Comparison of ENCODE assay signal across 9 cellular contexts in the genomic region with DNA sequence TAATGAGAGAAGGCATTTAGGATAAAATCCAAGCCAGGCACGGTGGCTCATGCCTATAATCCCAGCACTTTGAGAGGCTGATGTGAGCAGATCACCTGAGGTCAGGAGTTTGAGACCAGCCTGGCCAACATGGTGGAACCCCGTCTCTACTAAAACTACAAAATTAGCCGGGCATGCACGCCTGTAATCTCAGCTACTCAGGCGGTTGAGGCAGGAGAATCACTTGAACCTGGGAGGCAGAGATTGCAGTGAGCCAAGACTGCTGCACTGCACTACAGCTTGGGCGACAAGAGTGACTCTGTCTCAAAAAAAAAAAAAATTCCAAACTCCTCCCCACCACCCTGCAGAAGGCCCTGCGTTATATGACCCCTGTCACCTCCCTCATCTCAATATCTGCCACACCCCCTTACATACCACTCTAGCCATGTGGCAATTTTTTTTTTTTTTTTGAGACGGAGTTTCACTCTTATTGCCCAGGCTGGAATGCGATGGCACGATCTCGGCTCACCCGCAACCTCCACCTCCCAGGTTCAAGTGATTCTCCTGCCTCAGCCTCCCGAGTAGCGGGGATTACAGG. TPM values are rescaled to one million over a fixed set of nuclear protein-coding genes. Genes with fewer than 3 reads are reported as not detected.
DNase-seq lines count a peak whose midpoint lies in the region; ATAC-seq and TF ChIP-seq lines count a peak whose summit lies in the region.
"Not testable (repeated sequence)": the region's sequence is repeated elsewhere in the genome, so short reads cannot be mapped to it uniquely, and the experiment has no call there.
"Had no signal": no experiment of that assay in that cellular context is flagged by ENCODE, and none has a peak within 500 bp of the region (broad histone marks: within the 10 kb centered on the region; RNA-seq: fewer than 3 reads in every experiment).

No MANE protein-coding gene starts in this region.

- not testable (repeated sequence) for ATAC-seq in WTC11; stimulated activated memory B cell treated with anti-CD40 and anti-IgM and Interleukin-4, amounts not matched to agents 10 μg/mL and 1 μg/mL and 100 μg/mL, for 72 hours

- not testable (repeated sequence) for TF ChIP-seq CTCF in CD14-positive monocyte (IDR thresholded peaks at IDR 0.05); RWPE1 (conservative IDR thresholded peaks at IDR 0.05; ENCODE audit: low read depth); WTC11 (IDR thresholded peaks at IDR 0.05)

- intact Hi-C loops in CD14-positive monocyte (cut with micrococcal nuclease), result not testable (repeated sequence)
- intact Hi-C loops in activated T-helper 2 cell treated with anti-CD3 and anti-CD28 coated beads, Interferon-gamma antibody, Interleukin-2, Interleukin-4, amounts not matched to agents 10 μg/mL and 5 μg/mL and 100 μg/mL, durations not matched to agents 14 hours and 24 hours and 36 hours (cut with micrococcal nuclease), result loop anchor here (10.0 kb wide), 1 partner anchor 85 kb away; a partner anchor contains a TSS

- H3K27ac ChIP-seq in RWPE1 (peak overlapping the region; percentile 96), epithelial cell of prostate (peak overlapping the region; percentile 90)

- H3K4me1 Mint-ChIP-seq in CD14-positive monocyte (peaks cover 51% of the 10 kb centered on the region), WTC11 (peaks cover 35% of the 10 kb centered on the region)
- peaks cover 42% of the 10 kb centered on the region for H3K4me1 Mint-ChIP-seq in activated T-helper 2 cell treated with anti-CD3 and anti-CD28 coated beads, Interferon-gamma antibody, Interleukin-2, Interleukin-4, amounts not matched to agents 10 μg/mL and 5 μg/mL and 100 μg/mL, durations not matched to agents 14 hours and 24 hours and 36 hours (ENCODE audit: low read depth)
- peaks cover 55% of the 10 kb centered on the region for H3K4me1 Mint-ChIP-seq in stimulated activated memory B cell treated with anti-CD40 and anti-IgM and Interleukin-4, amounts not matched to agents 10 μg/mL and 1 μg/mL and 100 μg/mL, for 72 hours

- CTCF ChIA-PET in RWPE1 (lab: Yijun Ruan, JAX), result interaction anchor here (0.6 to 0.7 kb wide), 2 partner anchors 80 to 192 kb away, joined by 3 to 7 read pairs; no protein-coding TSS in a partner anchor
- CTCF ChIA-PET in WTC11 (lab: Charles Lee), result interaction anchor here (0.7 to 3.3 kb wide), 5 partner anchors 12 to 103 kb away, joined by 3 to 52 read pairs (median 30); a partner anchor contains a TSS

- peak overlapping the region in 5 of 7 donors; percentile 50 to 100 (median 98) for H3K27ac Mint-ChIP-seq in CD14-positive monocyte
- not testable (repeated sequence) for H3K27ac Mint-ChIP-seq in WTC11
- peak overlapping the region; percentile 100 for H3K27ac Mint-ChIP-seq in activated T-helper 2 cell treated with anti-CD3 and anti-CD28 coated beads, Interferon-gamma antibody, Interleukin-2, Interleukin-4, amounts not matched to agents 10 μg/mL and 5 μg/mL and 100 μg/mL, durations not matched to agents 14 hours and 24 hours and 36 hours
- H3K27ac Mint-ChIP-seq in stimulated activated memory B cell treated with anti-CD40 and anti-IgM and Interleukin-4, amounts not matched to agents 10 μg/mL and 1 μg/mL and 100 μg/mL, for 72 hours, result peak overlapping the region; percentile 91

- H3K36me3 ChIP-seq in H7 (replicated peaks; ENCODE audit: control insufficient read depth, insufficient read depth, low read length), result not testable (repeated sequence)

- H3K27me3 Mint-ChIP-seq in CD14-positive monocyte (ENCODE audit: low read depth in 3 of 3), result peaks cover 16 to 26% (median 17%) of the 10 kb centered on the region in 3 donors
- not testable (repeated sequence) for H3K27me3 Mint-ChIP-seq in WTC11 (ENCODE audit: low read depth); activated T-helper 2 cell treated with anti-CD3 and anti-CD28 coated beads, Interferon-gamma antibody, Interleukin-2, Interleukin-4, amounts not matched to agents 10 μg/mL and 5 μg/mL and 100 μg/mL, durations not matched to agents 14 hours and 24 hours and 36 hours (ENCODE audit: low read depth); stimulated activated memory B cell treated with anti-CD40 and anti-IgM and Interleukin-4, amounts not matched to agents 10 μg/mL and 1 μg/mL and 100 μg/mL, for 72 hours

- H3K4me3 ChIP-seq in H7 (ENCODE audit: insufficient read depth, low read depth, low read length), result not testable (repeated sequence)

- not testable (repeated sequence) for H3K9me3 Mint-ChIP-seq in CD14-positive monocyte; WTC11; activated T-helper 2 cell treated with anti-CD3 and anti-CD28 coated beads, Interferon-gamma antibody, Interleukin-2, Interleukin-4, amounts not matched to agents 10 μg/mL and 5 μg/mL and 100 μg/mL, durations not matched to agents 14 hours and 24 hours and 36 hours; stimulated activated memory B cell treated with anti-CD40 and anti-IgM and Interleukin-4, amounts not matched to agents 10 μg/mL and 1 μg/mL and 100 μg/mL, for 72 hours

- DNase-seq in CD14-positive monocyte (ENCODE audit: low spot score); RWPE1 (ENCODE audit: low spot score); WTC11 (ENCODE audit: low spot score); activated T-helper 2 cell treated with anti-CD3 and anti-CD28 coated beads, Interferon-gamma antibody, Interleukin-2, Interleukin-4, amounts not matched to agents 10 μg/mL and 5 μg/mL and 100 μg/mL, durations not matched to agents 14 hours and 24 hours and 36 hours (ENCODE audit: low spot score); epithelial cell of prostate (ENCODE audit: low read depth, low spot score): not testable (repeated sequence)
- DNase-seq in H7 (peak; percentile 32), NCI-H2171 treated with DMSO at 0.1 percent for 48 hours (lab: John Stamatoyannopoulos, UW) (peak; percentile 9)

- H3K36me3 Mint-ChIP-seq in CD14-positive monocyte, result peaks cover 7 to 15% of the 10 kb centered on the region in 2 donors
- H3K36me3 Mint-ChIP-seq in WTC11; stimulated activated memory B cell treated with anti-CD40 and anti-IgM and Interleukin-4, amounts not matched to agents 10 μg/mL and 1 μg/mL and 100 μg/mL, for 72 hours: not testable (repeated sequence)
- H3K36me3 Mint-ChIP-seq in activated T-helper 2 cell treated with anti-CD3 and anti-CD28 coated beads, Interferon-gamma antibody, Interleukin-2, Interleukin-4, amounts not matched to agents 10 μg/mL and 5 μg/mL and 100 μg/mL, durations not matched to agents 14 hours and 24 hours and 36 hours (ENCODE audit: low read depth), result peaks cover 27% of the 10 kb centered on the region

- H3K27me3 ChIP-seq in H7 (ENCODE audit: control insufficient read depth, insufficient read depth, low read length), result not testable (repeated sequence)

- H3K4me3 Mint-ChIP-seq in CD14-positive monocyte; stimulated activated memory B cell treated with anti-CD40 and anti-IgM and Interleukin-4, amounts not matched to agents 10 μg/mL and 1 μg/mL and 100 μg/mL, for 72 hours: not testable (repeated sequence)
- peak overlapping the region; percentile 91; the same call in 1 of the 2 replicates for H3K4me3 Mint-ChIP-seq in WTC11
- peak overlapping the region; percentile 99 for H3K4me3 Mint-ChIP-seq in activated T-helper 2 cell treated with anti-CD3 and anti-CD28 coated beads, Interferon-gamma antibody, Interleukin-2, Interleukin-4, amounts not matched to agents 10 μg/mL and 5 μg/mL and 100 μg/mL, durations not matched to agents 14 hours and 24 hours and 36 hours (ENCODE audit: low read depth)

- POLR2A ChIA-PET in RWPE1 (lab: Yijun Ruan, JAX; ENCODE audit: low non-redundant PET), result not testable (repeated sequence)
- POLR2A ChIA-PET in WTC11 (lab: Charles Lee), result interaction anchor here (5.9 kb wide), 1 partner anchor 41 kb away, joined by 115 read pairs; a partner anchor contains a TSS

RNA-seq across cellular contexts. Expression of a gene that starts 4.8 kb away (rescaled TPM):
- polyA plus RNA-seq in CD14-positive monocyte, result 1 to 10 TPM; 6.8 to 8.2 TPM
- total RNA-seq in H7 (2014; rRNA removed; shearing (Covaris generic)), result 14.9 and 15.8 TPM in 2 replicates
- 16.8 to 20.9 TPM (median 20.4 TPM) in 3 replicates for total RNA-seq in WTC11 (2021)
- 10.3 TPM in 2 replicates for total RNA-seq in activated T-helper 2 cell treated with anti-CD3 and anti-CD28 coated beads, Interferon-gamma antibody, Interleukin-2, Interleukin-4, amounts not matched to agents 10 μg/mL and 5 μg/mL and 100 μg/mL, durations not matched to agents 14 hours and 24 hours and 36 hours

RNA-seq across cellular contexts. Expression of a gene that starts 4.9 kb away (rescaled TPM):
- 10 to 100 TPM in 1 of 2 donors, 1 to 10 TPM in 1; 8.7 to 11.5 TPM for polyA plus RNA-seq in CD14-positive monocyte
- total RNA-seq in H7 (2014; rRNA removed; shearing (Covaris generic)), result 3.0 and 3.3 TPM in 2 replicates
- 2.4 to 3.9 TPM (median 3.0 TPM) in 3 replicates for total RNA-seq in WTC11 (2021)
- total RNA-seq in activated T-helper 2 cell treated with anti-CD3 and anti-CD28 coated beads, Interferon-gamma antibody, Interleukin-2, Interleukin-4, amounts not matched to agents 10 μg/mL and 5 μg/mL and 100 μg/mL, durations not matched to agents 14 hours and 24 hours and 36 hours, result 2.6 and 2.8 TPM in 2 replicates

RNA-seq across cellular contexts. Expression of a gene that starts 24.1 kb away (rescaled TPM):
- polyA plus RNA-seq in CD14-positive monocyte, result 10 to 100 TPM; 35.0 to 45.5 TPM
- total RNA-seq in H7 (2014; rRNA removed; shearing (Covaris generic)), result 5.7 and 7.0 TPM in 2 replicates
- 7.5 to 9.6 TPM (median 8.4 TPM) in 3 replicates for total RNA-seq in WTC11 (2021)
- 2.6 and 3.4 TPM in 2 replicates for total RNA-seq in activated T-helper 2 cell treated with anti-CD3 and anti-CD28 coated beads, Interferon-gamma antibody, Interleukin-2, Interleukin-4, amounts not matched to agents 10 μg/mL and 5 μg/mL and 100 μg/mL, durations not matched to agents 14 hours and 24 hours and 36 hours

RNA-seq across cellular contexts. Expression of a gene that starts 33.0 kb away (rescaled TPM):
- polyA plus RNA-seq in CD14-positive monocyte, result 10 to 100 TPM; 37.1 to 38.3 TPM
- 2.7 and 5.5 TPM in 2 replicates for total RNA-seq in H7 (2014; rRNA removed; shearing (Covaris generic))
- 5.5 to 8.5 TPM (median 6.8 TPM) in 3 replicates for total RNA-seq in WTC11 (2021)
- total RNA-seq in activated T-helper 2 cell treated with anti-CD3 and anti-CD28 coated beads, Interferon-gamma antibody, Interleukin-2, Interleukin-4, amounts not matched to agents 10 μg/mL and 5 μg/mL and 100 μg/mL, durations not matched to agents 14 hours and 24 hours and 36 hours, result 14.6 and 16.3 TPM in 2 replicates
- total RNA-seq: SJCRH30 had no signal

RNA-seq across cellular contexts. Expression of a gene that starts 33.3 kb away (rescaled TPM):
- polyA plus RNA-seq in CD14-positive monocyte, result 100 to 1,000 TPM; 252 to 335 TPM
- 102 and 128 TPM in 2 replicates for total RNA-seq in H7 (2014; rRNA removed; shearing (Covaris generic))
- total RNA-seq in WTC11 (2021), result 69.9 to 78.3 TPM (median 76.0 TPM) in 3 replicates
- 34.0 and 34.9 TPM in 2 replicates for total RNA-seq in activated T-helper 2 cell treated with anti-CD3 and anti-CD28 coated beads, Interferon-gamma antibody, Interleukin-2, Interleukin-4, amounts not matched to agents 10 μg/mL and 5 μg/mL and 100 μg/mL, durations not matched to agents 14 hours and 24 hours and 36 hours
